In genomic region chr4:70666369-70666768, GRCh38 we compare ENCODE assay signal across 1 cellular context.
TF ChIP-seq lines count a peak whose summit lies in the region.

Gene JCHAIN, minus strand, starts transcription at chr4:70666508. Its CDS starts 18 bp downstream, at chr4:70666490.

TF ChIP-seq in HCT116, 20 proteins besides CTCF, POLR2A, EP300 and RAD21 (continued from another document):
- TF ChIP-seq REST (IDR thresholded peaks at IDR 0.05; ENCODE audit: low read depth) (no peak), ZNF274 (IDR thresholded peaks at IDR 0.05; ENCODE audit: low read depth, low read length) (no peak), JUND (IDR thresholded peaks at IDR 0.05) (no peak), TCF7L2 (IDR thresholded peaks at IDR 0.05; ENCODE audit: borderline replicate concordance, extremely low read depth, insufficient read depth, insufficient read length) (no peak), SP1 (IDR thresholded peaks at IDR 0.05; ENCODE audit: low read depth) (no peak), SRF (IDR thresholded peaks at IDR 0.05; ENCODE audit: low read depth) (no peak), SIN3A (IDR thresholded peaks at IDR 0.05; ENCODE audit: low read depth) (no peak)
- TF ChIP-seq, protein P1, sequence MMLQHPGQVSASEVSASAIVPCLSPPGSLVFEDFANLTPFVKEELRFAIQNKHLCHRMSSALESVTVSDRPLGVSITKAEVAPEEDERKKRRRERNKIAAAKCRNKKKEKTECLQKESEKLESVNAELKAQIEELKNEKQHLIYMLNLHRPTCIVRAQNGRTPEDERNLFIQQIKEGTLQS (IDR thresholded peaks at IDR 0.05), result no peak
TF ChIP-seq in HCT116: peak in this region for 0.
